14 cellular contexts compared by ENCODE assay signal in genomic region chr16:66949472-66949871, GRCh38. TPM values are rescaled to one million over a fixed set of nuclear protein-coding genes. Genes with fewer than 3 reads are reported as not detected.
"Had no signal": no experiment of that assay in that cellular context is flagged by ENCODE, and none has a peak within 500 bp of the region (broad histone marks: within the 10 kb centered on the region; RNA-seq: fewer than 3 reads in every experiment).

No MANE protein-coding gene starts in this region.

- H3K36me3 ChIP-seq: thyroid gland had no signal

- H3K9me3 Mint-ChIP-seq: activated CD8-positive, alpha-beta T cell treated with anti-CD3 and anti-CD28 coated beads for 36 hours; activated naive CD4-positive, alpha-beta T cell treated with anti-CD3 and anti-CD28 coated beads for 36 hours; effector memory CD8-positive, alpha-beta T cell had no signal

- H3K27me3 ChIP-seq: thyroid gland had no signal

- H3K4me3 ChIP-seq: thyroid gland had no signal

- FAIRE-seq: urothelium cell line had no signal

- H3K9ac ChIP-seq: SK-N-SH had no signal

- DNase-seq: activated CD8-positive, alpha-beta memory T cell treated with anti-CD3 and anti-CD28 coated beads, Interleukin-2, amount 50 U/mL, for 4 hours; activated CD8-positive, alpha-beta T cell treated with anti-CD3 and anti-CD28 coated beads for 36 hours; activated naive CD4-positive, alpha-beta T cell treated with anti-CD3 and anti-CD28 coated beads for 36 hours; central memory CD4-positive, alpha-beta T cell; cortex of kidney; effector memory CD8-positive, alpha-beta T cell; SK-N-SH; stimulated activated CD4-positive, alpha-beta T cell treated with anti-CD3 and anti-CD28 coated beads, Interleukin-4, amount 100 ng/mL, for 1 hour; thyroid gland had no signal

- H3K27ac ChIP-seq: thyroid gland had no signal

- H3K4me3 Mint-ChIP-seq: activated naive CD4-positive, alpha-beta T cell treated with anti-CD3 and anti-CD28 coated beads for 36 hours had no signal

- H3K27ac Mint-ChIP-seq: activated CD8-positive, alpha-beta T cell treated with anti-CD3 and anti-CD28 coated beads for 36 hours; activated naive CD4-positive, alpha-beta T cell treated with anti-CD3 and anti-CD28 coated beads for 36 hours had no signal

- ATAC-seq: activated CD8-positive, alpha-beta T cell treated with anti-CD3 and anti-CD28 coated beads for 36 hours; effector memory CD8-positive, alpha-beta T cell had no signal

- H3K9me3 ChIP-seq: SK-N-SH, thyroid gland had no signal

RNA-seq across cellular contexts. Expression of gene CES3, which starts 11.6 kb away (rescaled TPM):
- total RNA-seq: lung microvascular endothelial cell, osteoblast had no signal

RNA-seq across cellular contexts. Expression of gene CDH16, which starts 30.8 kb away (rescaled TPM):
- total RNA-seq: activated CD8-positive, alpha-beta T cell treated with anti-CD3 and anti-CD28 coated beads for 36 hours; activated naive CD4-positive, alpha-beta T cell treated with anti-CD3 and anti-CD28 coated beads for 36 hours; lung microvascular endothelial cell; mononuclear cell; osteoblast had no signal
- polyA plus RNA-seq: neural cell, SK-N-SH had no signal
